In genomic region chr14:95069018-95069417, GRCh38 we compare ENCODE assay signal across 16 cellular contexts.
DNase-seq lines count a peak whose midpoint lies in the region; ATAC-seq and TF ChIP-seq lines count a peak whose summit lies in the region.
"Had no signal": no experiment of that assay in that cellular context is flagged by ENCODE, and none has a peak within 500 bp of the region (broad histone marks: within the 10 kb centered on the region; RNA-seq: fewer than 3 reads in every experiment).

No MANE protein-coding gene starts in this region.

- no peak overlapping the region for H2AFZ ChIP-seq in IMR-90 (replicated peaks; ENCODE audit: low read length, poor library complexity)
- no peak overlapping the region for H2AFZ ChIP-seq in mesenchymal stem cell (ENCODE audit: low read depth, low read length)
- no peak overlapping the region for H2AFZ ChIP-seq in neuronal stem cell (ENCODE audit: low read length)

- TF ChIP-seq CTCF in IMR-90 (conservative IDR thresholded peaks at IDR 0.05; ENCODE audit: low read depth, low read length) = no peak

- no peak overlapping the region for H3K4me2 ChIP-seq in IMR-90 (ENCODE audit: low read depth, low read length)
- H3K4me2 ChIP-seq in mesenchymal stem cell (ENCODE audit: low read length, poor library complexity, severe bottlenecking) = no peak overlapping the region
- H3K4me2 ChIP-seq in neuronal stem cell (ENCODE audit: insufficient read depth, low read length, poor library complexity, severe bottlenecking) = no peak overlapping the region

- H2AK9ac ChIP-seq in IMR-90 (replicated peaks; ENCODE audit: low read depth, low read length, poor library complexity) = peak overlapping the region; percentile 48

- POLR2A ChIA-PET in IMR-90 (lab: Charles Lee; ENCODE audit: unreplicated experiment) = no interaction called here

- dilution Hi-C loops in IMR-90 (cut with HindIII; ENCODE audit: low sequenced_read_pairs, unreplicated experiment) = no loop called here

- H2AK5ac ChIP-seq in IMR-90 (ENCODE audit: low read depth, low read length) (no peak overlapping the region), mesenchymal stem cell (ENCODE audit: low read length, severe bottlenecking) (no peak overlapping the region), neuronal stem cell (ENCODE audit: low read depth, low read length) (peak overlapping the region; percentile 56)

- H2BK5ac ChIP-seq in IMR-90 (ENCODE audit: low read depth, low read length, poor library complexity, severe bottlenecking) (no peak overlapping the region), mesenchymal stem cell (ENCODE audit: low read depth, low read length, poor library complexity, severe bottlenecking) (no peak overlapping the region), neuronal stem cell (ENCODE audit: low read length) (peak overlapping the region; percentile 25)

- no peak overlapping the region for H2BK15ac ChIP-seq in IMR-90 (ENCODE audit: low read depth, low read length)
- no peak overlapping the region for H2BK15ac ChIP-seq in mesenchymal stem cell (ENCODE audit: low read depth, poor library complexity, severe bottlenecking)
- H2BK15ac ChIP-seq in neuronal stem cell (ENCODE audit: low read length) = peak overlapping the region; percentile 70

- no peak; the same call in 1 of the 2 replicates for ATAC-seq in IMR-90 (ENCODE audit: low read depth)
- no peak for ATAC-seq in HG03139 (IDR thresholded peaks at IDR 0.05; ENCODE audit: unreplicated experiment)
- ATAC-seq: HCT116 had no signal

- H3K27me3 ChIP-seq in H7 (ENCODE audit: control insufficient read depth, insufficient read depth, low read length) (no peaks in the 10 kb centered on the region; the same call in 1 of the 2 replicates), IMR-90 (ENCODE audit: control insufficient read depth, insufficient read depth, low read length) (peaks cover 27% of the 10 kb centered on the region), mesenchymal stem cell (ENCODE audit: control insufficient read depth in 1 of 2, insufficient read depth in 1 of 2, low read length in 2 of 2) (peaks cover 30 to 57% of the 10 kb centered on the region in 2 experiments), neuronal stem cell (ENCODE audit: control insufficient read depth in 3 of 3, insufficient read depth in 3 of 3, low read depth in 1 of 3, low read length in 3 of 3) (peaks cover 0 to 10% (median 0%) of the 10 kb centered on the region in 3 experiments)

- H2BK12ac ChIP-seq in mesenchymal stem cell (ENCODE audit: low read length in 2 of 2) (no peak overlapping the region), neuronal stem cell (ENCODE audit: low read length) (peak overlapping the region; percentile 87)

- H3K4ac ChIP-seq in IMR-90 (ENCODE audit: low read depth, low read length) = no peak overlapping the region
- no peak overlapping the region for H3K4ac ChIP-seq in mesenchymal stem cell (ENCODE audit: low read depth in 1 of 2, low read length in 2 of 2)
- H3K4ac ChIP-seq in neuronal stem cell (ENCODE audit: low read length) = peak overlapping the region; percentile 47

- intact Hi-C loops in IMR-90 (cut with micrococcal nuclease) = no loop called here

- no peak overlapping the region for H4K8ac ChIP-seq in IMR-90 (ENCODE audit: low read depth in 2 of 2, low read length in 2 of 2)
- no peak overlapping the region for H4K8ac ChIP-seq in mesenchymal stem cell (ENCODE audit: low read length)
- H4K8ac ChIP-seq in neuronal stem cell (ENCODE audit: low read depth, low read length) = no peak overlapping the region

- CTCF ChIA-PET in IMR-90 (lab: Yijun Ruan, JAX) = no interaction called here

- H3K9me3 ChIP-seq in IMR-90 (ENCODE audit: control insufficient read depth, insufficient read depth, low read length) (peaks cover 2% of the 10 kb centered on the region; the same call in 1 of the 2 replicates), mesenchymal stem cell (ENCODE audit: control insufficient read depth, low read length) (peaks cover 7% of the 10 kb centered on the region), neuronal stem cell (replicated peaks in 1 of 2; ENCODE audit: control insufficient read depth in 2 of 2, insufficient read depth in 1 of 2, low read depth in 1 of 2, low read length in 2 of 2) (no peaks in the 10 kb centered on the region)

- no peak overlapping the region for H3K18ac ChIP-seq in IMR-90 (ENCODE audit: low read depth, low read length)
- H3K18ac ChIP-seq in mesenchymal stem cell (ENCODE audit: low read depth in 1 of 2, low read length in 2 of 2) = no peak overlapping the region
- peak overlapping the region; percentile 29 for H3K18ac ChIP-seq in neuronal stem cell (ENCODE audit: low read length)

- WGBS in IMR-90 (ENCODE audit: extremely low coverage in 2 of 2, insufficient read length in 1 of 2), 2 experiments = 63% methylated on average over 3 of the region's 7 CpGs; no CpG with 5 or more reads in 1 of the 2 experiments
- whole genome bisulfite sequencing in mesenchymal stem cell = 67% methylated on average over 7 of the region's 7 CpGs
- WGBS in neuronal stem cell (ENCODE audit: extremely low coverage in 2 of 2, insufficient read length in 2 of 2, insufficient replicate concordance in 1 of 2), 2 donors = no CpG with 5 or more reads among the region's 7 CpGs

- H3K56ac ChIP-seq in IMR-90 (ENCODE audit: extremely low read depth, insufficient read depth, low read length) = no peak overlapping the region

- H3K9me1 ChIP-seq in IMR-90 (ENCODE audit: insufficient read depth, low read length) = no peaks in the 10 kb centered on the region

- BruUV-seq in IMR-90 (replicated peaks; lab: Mats Ljungman, UMichigan) = no TSS peak

- no peaks in the 10 kb centered on the region for H3K36me3 ChIP-seq in H7 (replicated peaks; ENCODE audit: control insufficient read depth, insufficient read depth, low read length)
- no peaks in the 10 kb centered on the region for H3K36me3 ChIP-seq in IMR-90 (ENCODE audit: control insufficient read depth, insufficient read depth, low read length)
- H3K36me3 ChIP-seq in mesenchymal stem cell (ENCODE audit: control insufficient read depth in 1 of 2, insufficient read depth in 2 of 2, low read depth in 1 of 2, low read length in 2 of 2) = no peaks in the 10 kb centered on the region
- H3K36me3 ChIP-seq in neuronal stem cell (replicated peaks in 1 of 2; ENCODE audit: control insufficient read depth in 2 of 2, insufficient read depth in 2 of 2, low read length in 2 of 2) = no peaks in the 10 kb centered on the region

- H2BK120ac ChIP-seq in IMR-90 (ENCODE audit: low read depth, low read length) = no peak overlapping the region
- no peak overlapping the region for H2BK120ac ChIP-seq in mesenchymal stem cell (ENCODE audit: low read depth, low read length)
- no peak overlapping the region for H2BK120ac ChIP-seq in neuronal stem cell (ENCODE audit: low read depth, low read length)

- TF ChIP-seq POLR2A in IMR-90 (IDR thresholded peaks at IDR 0.05; ENCODE audit: low read depth, low read length) = no peak

- no peak overlapping the region for H3K4me3 ChIP-seq in H7 (ENCODE audit: insufficient read depth, low read depth, low read length)
- H3K4me3 ChIP-seq in IMR-90 (ENCODE audit: insufficient read depth, low read depth, low read length) = no peak overlapping the region
- no peak overlapping the region for H3K4me3 ChIP-seq in mesenchymal stem cell (ENCODE audit: insufficient read depth in 1 of 2, low read depth in 1 of 2, low read length in 2 of 2)
- H3K4me3 ChIP-seq in neuronal stem cell (ENCODE audit: low read length in 2 of 2) = no peak overlapping the region

- H4K91ac ChIP-seq in IMR-90 (ENCODE audit: insufficient read depth, low read depth, low read length) = no peak overlapping the region
- H4K91ac ChIP-seq in mesenchymal stem cell (ENCODE audit: low read length) = peak overlapping the region; percentile 31
- H4K91ac ChIP-seq in neuronal stem cell (ENCODE audit: low read depth, low read length, poor library complexity) = no peak overlapping the region

- H3K14ac ChIP-seq in IMR-90 (replicated peaks; ENCODE audit: low read depth, low read length) (no peak overlapping the region), mesenchymal stem cell (ENCODE audit: low read length in 2 of 2) (no peak overlapping the region), neuronal stem cell (ENCODE audit: low read length) (no peak overlapping the region)

- H3K27ac ChIP-seq in IMR-90 (ENCODE audit: insufficient read depth, low read length) (no peak overlapping the region), mesenchymal stem cell (ENCODE audit: low read length, poor library complexity, severe bottlenecking) (no peak overlapping the region), neuronal stem cell (replicated peaks; ENCODE audit: low read length) (no peak overlapping the region)

- H3K79me1 ChIP-seq in IMR-90 (ENCODE audit: low read depth in 1 of 2, low read length in 2 of 2) = no peaks in the 10 kb centered on the region
- no peaks in the 10 kb centered on the region for H3K79me1 ChIP-seq in mesenchymal stem cell (replicated peaks; ENCODE audit: low read length, poor library complexity, severe bottlenecking)
- H3K79me1 ChIP-seq in neuronal stem cell (ENCODE audit: low read depth, low read length) = no peaks in the 10 kb centered on the region

- H4K5ac ChIP-seq in IMR-90 (ENCODE audit: low read depth, low read length) = no peak overlapping the region

- H3K9ac ChIP-seq in IMR-90 (ENCODE audit: low read depth, low read length) = no peak overlapping the region
- H3K9ac ChIP-seq in mesenchymal stem cell (ENCODE audit: low read length) = no peak overlapping the region
- no peak overlapping the region for H3K9ac ChIP-seq in neuronal stem cell (ENCODE audit: low read depth, low read length, poor library complexity)

- H3K23ac ChIP-seq in IMR-90 (ENCODE audit: low read depth, low read length) = no peak overlapping the region
- no peak overlapping the region for H3K23ac ChIP-seq in mesenchymal stem cell (ENCODE audit: low read length in 2 of 2)
- no peak overlapping the region for H3K23ac ChIP-seq in neuronal stem cell (ENCODE audit: low read depth, low read length, poor library complexity)

- H3K4me1 ChIP-seq in IMR-90 (ENCODE audit: control insufficient read depth, insufficient read depth, low read length) (no peaks in the 10 kb centered on the region), mesenchymal stem cell (ENCODE audit: control insufficient read depth, insufficient read depth, low read depth, low read length) (no peaks in the 10 kb centered on the region), neuronal stem cell (ENCODE audit: control insufficient read depth in 2 of 2, insufficient read depth in 1 of 2, low read depth in 1 of 2, low read length in 2 of 2) (peaks cover 4 to 8% of the 10 kb centered on the region in 2 donors)

- DNase-seq in H7 (peak; percentile 17), IMR-90 (no peak), mesenchymal stem cell (no peak), neuronal stem cell (ENCODE audit: low spot score) (no peak), cortex of kidney (lab: John Stamatoyannopoulos, UW) (no peak), NK-92 (lab: John Stamatoyannopoulos, UW; ENCODE audit: unreplicated experiment) (no peak)
- DNase-seq: C1 segment of cervical spinal cord; Calu3; CD4-positive, alpha-beta memory T cell; COR-L47; DMS53; DMS79 treated with DMSO at 0.1 percent for 48 hours; GF-D8; H9 had no signal

- no peak for TF ChIP-seq RAD21 in IMR-90 (IDR thresholded peaks at IDR 0.05; ENCODE audit: low read length)

- no peak overlapping the region for H2BK20ac ChIP-seq in IMR-90 (ENCODE audit: low read depth, low read length)

- no peaks in the 10 kb centered on the region for H4K20me1 ChIP-seq in IMR-90 (ENCODE audit: insufficient read depth, low read length)

- in situ Hi-C loops in IMR-90 (cut with MboI; ENCODE audit: low sequenced_read_pairs) = no loop called here

TF ChIP-seq in IMR-90, 13 proteins besides CTCF, POLR2A, EP300 and RAD21 (continues in another document):
- no peak for TF ChIP-seq CHD1 (IDR thresholded peaks at IDR 0.05; ENCODE audit: low read depth, low read length)
